4 cellular contexts compared by ENCODE assay signal in the genomic region with DNA sequence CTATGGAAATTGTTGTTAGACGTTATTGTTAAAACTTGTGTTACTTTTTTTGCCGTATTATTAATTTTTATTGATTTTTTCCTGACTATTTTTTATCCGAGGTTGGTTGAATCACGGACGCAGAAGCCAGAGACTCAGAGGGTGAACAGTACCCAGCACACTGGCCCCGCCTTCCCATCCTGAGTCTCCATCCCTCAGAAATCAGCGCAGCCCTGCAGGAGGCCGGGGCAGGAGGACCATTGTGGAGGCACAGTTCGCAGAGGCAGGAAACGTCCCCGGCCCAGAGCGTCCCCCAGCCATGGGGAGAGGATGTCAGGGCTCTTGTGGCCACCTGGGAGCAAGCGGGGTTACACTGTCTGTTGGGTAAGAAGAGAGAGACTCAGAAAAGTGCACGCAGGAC.
"Had no signal": no experiment of that assay in that cellular context is flagged by ENCODE, and none has a peak within 500 bp of the region (broad histone marks: within the 10 kb centered on the region; RNA-seq: fewer than 3 reads in every experiment).

No MANE protein-coding gene starts in this region.

- H3K4me3 ChIP-seq: GM23338, HAP-1 had no signal

- H3K27ac ChIP-seq: HL-60 had no signal

- H3K9me3 ChIP-seq: HAP-1 had no signal

- H3K4me1 ChIP-seq: HAP-1 had no signal

- H3K36me3 ChIP-seq: HAP-1 had no signal

- DNase-seq: HFFc6 had no signal
